In the genomic region with DNA sequence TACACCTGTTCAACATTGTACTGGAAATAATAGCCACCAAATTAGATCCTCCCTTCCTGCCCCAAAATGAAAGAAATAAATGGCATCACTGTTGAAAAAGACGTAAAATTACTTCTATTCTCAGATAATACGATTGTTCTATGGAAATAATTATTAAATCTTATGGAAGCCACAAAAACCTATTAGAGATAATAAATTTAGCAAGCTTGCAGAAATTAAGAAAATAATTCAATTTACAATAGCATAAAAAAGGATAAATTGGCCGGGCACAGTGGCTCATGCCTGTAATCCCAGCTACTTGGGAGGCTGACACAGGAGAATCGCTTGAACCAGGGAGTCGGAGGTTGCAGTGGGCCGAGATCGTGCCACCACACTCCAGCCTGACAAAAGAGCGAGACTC, we compare ENCODE assay signal across 21 cellular contexts.
"Had no signal": no experiment of that assay in that cellular context is flagged by ENCODE, and none has a peak within 500 bp of the region (broad histone marks: within the 10 kb centered on the region; RNA-seq: fewer than 3 reads in every experiment).

No MANE protein-coding gene starts in this region.

- H3K27ac Mint-ChIP-seq: immature natural killer cell; natural killer cell; progenitor cell of endocrine pancreas; stimulated activated naive CD8-positive, alpha-beta T cell treated with anti-CD3 and anti-CD28 coated beads, Interleukin-15, amount 100 ng/mL, for 72 hours had no signal

- H3K4me1 ChIP-seq: lower lobe of right lung, parathyroid adenoma, suprapubic skin, transverse colon had no signal

- H3K27ac ChIP-seq: dorsolateral prefrontal cortex, lower lobe of right lung, parathyroid adenoma, suprapubic skin, transverse colon had no signal

- H3K27me3 ChIP-seq: dorsolateral prefrontal cortex, suprapubic skin had no signal

- H3K9ac ChIP-seq: parathyroid adenoma had no signal

- H3K27me3 Mint-ChIP-seq: progenitor cell of endocrine pancreas had no signal

- H3K9me3 ChIP-seq: transverse colon had no signal

- H3K4me3 ChIP-seq: dorsolateral prefrontal cortex, lower lobe of right lung, smooth muscle cell, suprapubic skin, transverse colon had no signal

- H3K4me3 Mint-ChIP-seq: immature natural killer cell; natural killer cell; stimulated activated naive CD8-positive, alpha-beta T cell treated with anti-CD3 and anti-CD28 coated beads, Interleukin-15, amount 100 ng/mL, for 72 hours had no signal

- DNase-seq: dorsolateral prefrontal cortex; effector CD4-positive, alpha-beta T cell; hypothalamus; immature natural killer cell; islet precursor cell; left ventricle myocardium superior; lower lobe of right lung; natural killer cell; stimulated activated CD4-positive, alpha-beta T cell treated with anti-CD3 and anti-CD28 coated beads, Interleukin-12 subunit alpha, Interleukin-12 subunit beta, amount 100 ng/mL, for 4 hours; stimulated activated CD4-positive, alpha-beta T cell treated with anti-CD3 and anti-CD28 coated beads, Interleukin-1b, Interleukin-23, amount 100 ng/mL, for 48 hours; stimulated activated CD4-positive, alpha-beta T cell treated with anti-CD3 and anti-CD28 coated beads, Interleukin-4, amount 100 ng/mL, for 1 hour; stimulated activated CD8-positive, alpha-beta memory T cell treated with anti-CD3 and anti-CD28 coated beads, Interleukin-4, amount 100 ng/mL, for 48 hours; stimulated activated naive CD4-positive, alpha-beta T cell; stimulated activated naive CD8-positive, alpha-beta T cell treated with anti-CD3 and anti-CD28 coated beads, Interleukin-15, amount 100 ng/mL, for 72 hours; transverse colon had no signal

- H3K4me2 ChIP-seq: smooth muscle cell had no signal

- H3K36me3 ChIP-seq: lower lobe of right lung, suprapubic skin, transverse colon had no signal

- H2AFZ ChIP-seq: parathyroid adenoma had no signal

- ATAC-seq: left ventricle myocardium superior; lower lobe of right lung; natural killer cell; stimulated activated naive CD8-positive, alpha-beta T cell treated with anti-CD3 and anti-CD28 coated beads, Interleukin-15, amount 100 ng/mL, for 72 hours had no signal

- FAIRE-seq: colon, frontal cortex had no signal
